8 cellular contexts compared by ENCODE assay signal in the genomic region with DNA sequence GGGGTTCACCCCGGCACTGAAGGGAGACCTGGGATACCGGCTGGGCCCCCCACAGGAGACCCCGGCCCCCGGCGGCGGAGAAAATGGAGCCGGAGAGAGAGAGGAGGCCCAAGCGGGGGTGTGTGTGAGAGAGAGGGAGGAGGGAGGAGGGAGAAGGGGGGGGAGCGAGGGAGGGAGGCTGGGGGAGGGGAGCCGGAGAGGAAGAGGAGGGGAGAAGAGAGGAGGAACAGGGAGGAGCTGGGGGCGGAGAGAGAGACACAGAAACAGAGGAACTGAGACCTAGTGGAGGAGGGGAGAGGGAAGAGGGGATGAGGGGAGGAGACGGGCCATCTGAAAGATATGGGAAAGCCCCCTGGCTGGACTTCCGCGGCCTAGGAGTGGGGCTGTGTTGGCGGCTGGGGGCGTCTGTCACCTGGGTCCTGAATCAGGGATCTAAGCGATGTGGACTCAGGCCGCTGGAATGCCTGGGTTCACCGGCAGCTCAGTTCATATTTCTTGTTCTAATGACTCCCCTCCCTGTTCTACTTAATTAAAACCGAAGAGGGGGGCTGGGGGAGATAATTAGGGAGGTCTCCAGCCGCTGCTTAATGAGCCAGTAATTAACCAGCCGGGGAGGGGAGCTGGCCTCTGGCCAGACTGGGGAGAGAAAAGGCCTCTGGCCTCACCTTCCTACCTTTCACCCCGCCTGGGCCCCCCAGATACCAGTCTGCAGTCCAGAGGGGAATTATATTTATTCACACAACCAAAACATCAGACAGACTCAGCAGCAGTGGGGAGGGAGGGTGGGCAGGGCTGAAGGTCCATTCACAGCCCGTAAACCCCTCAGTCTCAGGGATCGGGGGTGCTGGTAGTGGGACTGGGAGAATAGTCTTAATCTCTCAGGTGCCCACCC. TPM values are rescaled to one million over a fixed set of nuclear protein-coding genes. Genes with fewer than 3 reads are reported as not detected.
A peak's percentile ranks its signal among the peaks of the same experiment; 100 is the strongest.
DNase-seq lines count a peak whose midpoint lies in the region; ATAC-seq and TF ChIP-seq lines count a peak whose summit lies in the region.

Gene PBX2 (minus strand): TSS at position 149 of the 892 bp plus-strand sequence. CDS start 287 bp downstream, outside the sequence.

- H3K27me3 Mint-ChIP-seq in neural crest cell (ENCODE audit: low read depth): no peaks in the 10 kb centered on the region

- intact Hi-C loops in stomach (cut with DNase I; ENCODE audit: low total_unique reads): no loop called here

- H3K27ac ChIP-seq in SJCRH30 (peak within 1 kb of the TSS; percentile 60), stomach (peak within 1 kb of the TSS; percentile 94 to 100 (median 97))

- peak within 1 kb of the TSS; percentile 59 for H3K4me3 ChIP-seq in MG63
- H3K4me3 ChIP-seq in SJCRH30: peak within 1 kb of the TSS; percentile 68
- H3K4me3 ChIP-seq in foreskin fibroblast (ENCODE audit: low read depth in 1 of 2, low read length in 2 of 2): peak within 1 kb of the TSS; percentile 70 to 89
- peak within 1 kb of the TSS; percentile 69 to 90 (median 81) for H3K4me3 ChIP-seq in stomach

- DNase-seq in D341Med (ENCODE audit: low spot score) (peak; percentile 78), MG63 (peak; percentile 83), SJCRH30 (peak; percentile 87 to 88), foreskin fibroblast (peak; percentile 89 to 95), neural crest cell (ENCODE audit: low read depth, low spot score) (peak; percentile 67), stomach (peak; percentile 89)
- peak; percentile 64 for DNase-seq in activated gamma-delta T cell treated with anti-CD3 and anti-CD28 coated beads, Interleukin-2, amount 50 U/mL, for 16 hours (ENCODE audit: low read depth)

- WGBS in stomach, 5 donors: 5 to 9% (median 6%) methylated on average over 18 to 25 of the region's 25 CpGs

- H3K4me1 ChIP-seq in SJCRH30 (peaks cover 10% of the 10 kb centered on the region), stomach (peaks cover 48 to 91% (median 78%) of the 10 kb centered on the region in 4 donors)

- H3K36me3 ChIP-seq in MG63: peaks cover 5% of the 10 kb centered on the region; the same call in 1 of the 2 replicates
- peaks cover 4% of the 10 kb centered on the region; the same call in 1 of the 2 replicates for H3K36me3 ChIP-seq in SJCRH30
- H3K36me3 ChIP-seq in stomach: peaks cover 18 to 26% (median 24%) of the 10 kb centered on the region in 4 donors

- H3K36me3 Mint-ChIP-seq in neural crest cell (ENCODE audit: low read depth): peaks cover 11% of the 10 kb centered on the region

- H3K9me3 Mint-ChIP-seq in neural crest cell: no peaks in the 10 kb centered on the region

- peak in 2 of 4 donors; percentile 39 to 50 for TF ChIP-seq POLR2A in stomach (IDR thresholded peaks at IDR 0.05)

- no peaks in the 10 kb centered on the region for H3K27me3 ChIP-seq in MG63
- no peaks in the 10 kb centered on the region for H3K27me3 ChIP-seq in SJCRH30
- no peaks in the 10 kb centered on the region for H3K27me3 ChIP-seq in stomach

- peak within 1 kb of the TSS; percentile 92 for H3K4me3 Mint-ChIP-seq in neural crest cell

- no peaks in the 10 kb centered on the region for H3K9me3 ChIP-seq in MG63
- H3K9me3 ChIP-seq in SJCRH30 (replicated peaks): no peaks in the 10 kb centered on the region
- no peaks in the 10 kb centered on the region for H3K9me3 ChIP-seq in stomach

- TF ChIP-seq EP300 in stomach (IDR thresholded peaks at IDR 0.05): no peak

- peak within 1 kb of the TSS; percentile 97 for H3K27ac Mint-ChIP-seq in neural crest cell (ENCODE audit: unreplicated experiment)

- peak; percentile 64 for ATAC-seq in GM21786 (IDR thresholded peaks at IDR 0.05; ENCODE audit: unreplicated experiment)

- TF ChIP-seq CTCF in foreskin fibroblast (IDR thresholded peaks at IDR 0.05; ENCODE audit: low read depth, low read length): no peak
- TF ChIP-seq CTCF in neural crest cell (conservative IDR thresholded peaks at IDR 0.05): no peak
- no peak for TF ChIP-seq CTCF in stomach (IDR thresholded peaks at IDR 0.05)

- H3K4me1 Mint-ChIP-seq in neural crest cell: peaks cover 77% of the 10 kb centered on the region

RNA-seq across cellular contexts. Expression of gene PBX2, which starts in this region (rescaled TPM):
- 10.9 and 13.2 TPM in 2 replicates for total RNA-seq in MG63 (2014; rRNA removed; shearing (Covaris generic); ENCODE audit: low replicate concordance)
- 39.4 and 41.7 TPM in 2 replicates for total RNA-seq in SJCRH30 (2014; rRNA removed; shearing (Covaris generic))
- total RNA-seq in neural crest cell: 205 and 206 TPM in 2 replicates
- 10 to 100 TPM; 23.5 to 50.3 (median 42.0) TPM for total RNA-seq in stomach
- 10 to 100 TPM; 26.5 to 31.4 (median 28.0) TPM for polyA plus RNA-seq in stomach

Comparison
In these comparisons a context has a peak if more than half of its experiments do, and no peak if none do; other contexts are left out.
1. Peak in every context shown above with its lines: DNase-seq, ATAC-seq, H3K4me3 ChIP-seq and H3K27ac ChIP-seq.